20 cellular contexts compared by ENCODE assay signal in the genomic region with DNA sequence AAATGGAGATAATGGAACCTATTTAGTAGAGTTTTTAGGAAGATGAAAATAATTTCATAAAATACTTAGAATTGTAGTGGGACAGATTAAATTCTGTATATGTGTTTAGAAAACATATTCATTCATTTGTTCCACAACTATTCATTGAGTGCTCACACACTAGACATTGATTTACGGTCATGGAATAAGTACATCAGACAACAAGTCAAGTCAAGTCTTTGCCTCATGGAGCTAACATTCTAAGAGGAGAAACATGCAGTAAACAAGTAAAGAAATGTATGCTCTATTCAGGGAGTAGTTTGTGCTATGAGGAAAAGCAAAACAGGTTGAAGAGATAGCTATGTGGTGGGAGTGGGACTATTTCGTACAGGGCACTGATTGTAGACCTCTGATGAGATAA. TPM values are rescaled to one million over a fixed set of nuclear protein-coding genes. Genes with fewer than 3 reads are reported as not detected.
DNase-seq lines count a peak whose midpoint lies in the region; ATAC-seq and TF ChIP-seq lines count a peak whose summit lies in the region.
"Had no signal": no experiment of that assay in that cellular context is flagged by ENCODE, and none has a peak within 500 bp of the region (broad histone marks: within the 10 kb centered on the region; RNA-seq: fewer than 3 reads in every experiment).

No MANE protein-coding gene starts in this region.

- peak overlapping the region; percentile 94; the same call in 1 of the 2 replicates for H3K27ac ChIP-seq in RWPE1
- H3K27ac ChIP-seq: C4-2B, gastrocnemius medialis, left ventricle myocardium inferior, SJSA1 had no signal

- H3K27ac Mint-ChIP-seq in T-helper 2 cell treated with Interferon-gamma antibody and Interleukin-4, amounts not matched to agents 5 μg/mL and 100 μg/mL, for 36 hours, result peak overlapping the region; percentile 53
- peak overlapping the region; percentile 58 for H3K27ac Mint-ChIP-seq in chondrocyte (ENCODE audit: unreplicated experiment)
- peak overlapping the region in 1 of 2 donors; percentile 100 for H3K27ac Mint-ChIP-seq in natural killer cell treated with Interleukin-12 subunit alpha and Interleukin-12 subunit beta and Interleukin-15 and Interleukin-18, amount 100 ng/mL, for 72 hours
- H3K27ac Mint-ChIP-seq in effector memory CD8-positive, alpha-beta T cell, result peak overlapping the region in 1 of 2 donors; percentile 100

- H3K27me3 Mint-ChIP-seq in T-helper 2 cell treated with Interferon-gamma antibody and Interleukin-4, amounts not matched to agents 5 μg/mL and 100 μg/mL, for 36 hours (ENCODE audit: low read depth), result no peaks in the 10 kb centered on the region
- H3K27me3 Mint-ChIP-seq in chondrocyte (ENCODE audit: low read depth), result no peaks in the 10 kb centered on the region
- H3K27me3 Mint-ChIP-seq in natural killer cell treated with Interleukin-12 subunit alpha and Interleukin-12 subunit beta and Interleukin-15 and Interleukin-18, amount 100 ng/mL, for 72 hours, result no peaks in the 10 kb centered on the region
- H3K27me3 Mint-ChIP-seq in effector memory CD8-positive, alpha-beta T cell, result no peaks in the 10 kb centered on the region

- no peak for DNase-seq in T-helper 2 cell treated with Interferon-gamma antibody and Interleukin-4, amounts not matched to agents 5 μg/mL and 100 μg/mL, for 36 hours (ENCODE audit: low spot score)
- DNase-seq in T-helper 2 cell, result no peak
- no peak for DNase-seq in RWPE1 (ENCODE audit: low spot score)
- no peak for DNase-seq in chondrocyte (ENCODE audit: low spot score)
- DNase-seq in natural killer cell treated with Interleukin-12 subunit alpha and Interleukin-12 subunit beta and Interleukin-15 and Interleukin-18, amount 100 ng/mL, for 72 hours (ENCODE audit: low spot score), result no peak
- DNase-seq in GM19238 (ENCODE audit: insufficient read length, low spot score), result no peak
- no peak for DNase-seq in effector memory CD8-positive, alpha-beta T cell
- DNase-seq in COR-L47 (lab: John Stamatoyannopoulos, UW), result no peak
- DNase-seq: activated CD8-positive, alpha-beta memory T cell treated with anti-CD3 and anti-CD28 coated beads for 24 hours; central memory CD4-positive, alpha-beta T cell; gastrocnemius medialis; MM.1S; NCI-H1930; stimulated activated naive CD4-positive, alpha-beta T cell treated with Interleukin-2 at 50 U/mL for 16 hours had no signal

- no peak for ATAC-seq in natural killer cell treated with Interleukin-12 subunit alpha and Interleukin-12 subunit beta and Interleukin-15 and Interleukin-18, amount 100 ng/mL, for 72 hours
- no peak for ATAC-seq in effector memory CD8-positive, alpha-beta T cell (replicated peaks)
- ATAC-seq: gastrocnemius medialis had no signal

- TF ChIP-seq CTCF in RWPE1 (conservative IDR thresholded peaks at IDR 0.05; ENCODE audit: low read depth) (no peak), chondrocyte (IDR thresholded peaks at IDR 0.05) (no peak)

- POLR2A ChIA-PET in RWPE1 (lab: Yijun Ruan, JAX; ENCODE audit: low non-redundant PET), result no interaction called here

- CTCF ChIA-PET in RWPE1 (lab: Yijun Ruan, JAX), result no interaction called here

- H3K9me3 Mint-ChIP-seq in T-helper 2 cell treated with Interferon-gamma antibody and Interleukin-4, amounts not matched to agents 5 μg/mL and 100 μg/mL, for 36 hours, result no peaks in the 10 kb centered on the region
- H3K9me3 Mint-ChIP-seq in chondrocyte (ENCODE audit: low read depth), result no peaks in the 10 kb centered on the region
- no peaks in the 10 kb centered on the region for H3K9me3 Mint-ChIP-seq in natural killer cell treated with Interleukin-12 subunit alpha and Interleukin-12 subunit beta and Interleukin-15 and Interleukin-18, amount 100 ng/mL, for 72 hours
- no peaks in the 10 kb centered on the region for H3K9me3 Mint-ChIP-seq in effector memory CD8-positive, alpha-beta T cell

- H3K36me3 Mint-ChIP-seq in T-helper 2 cell treated with Interferon-gamma antibody and Interleukin-4, amounts not matched to agents 5 μg/mL and 100 μg/mL, for 36 hours (ENCODE audit: low read depth), result peaks cover 27% of the 10 kb centered on the region
- H3K36me3 Mint-ChIP-seq in chondrocyte (ENCODE audit: low read depth), result peaks cover 10% of the 10 kb centered on the region
- no peaks in the 10 kb centered on the region for H3K36me3 Mint-ChIP-seq in natural killer cell treated with Interleukin-12 subunit alpha and Interleukin-12 subunit beta and Interleukin-15 and Interleukin-18, amount 100 ng/mL, for 72 hours
- peaks cover 43% of the 10 kb centered on the region for H3K36me3 Mint-ChIP-seq in effector memory CD8-positive, alpha-beta T cell (ENCODE audit: insufficient read depth)

- peaks cover 36% of the 10 kb centered on the region for H3K4me1 Mint-ChIP-seq in T-helper 2 cell treated with Interferon-gamma antibody and Interleukin-4, amounts not matched to agents 5 μg/mL and 100 μg/mL, for 36 hours (ENCODE audit: low read depth)
- peaks cover 41% of the 10 kb centered on the region for H3K4me1 Mint-ChIP-seq in chondrocyte (ENCODE audit: low read depth)
- H3K4me1 Mint-ChIP-seq in natural killer cell treated with Interleukin-12 subunit alpha and Interleukin-12 subunit beta and Interleukin-15 and Interleukin-18, amount 100 ng/mL, for 72 hours (ENCODE audit: low read depth in 2 of 2), result peaks cover 45 to 50% of the 10 kb centered on the region in 2 donors
- peaks cover 37 to 40% of the 10 kb centered on the region in 2 donors for H3K4me1 Mint-ChIP-seq in effector memory CD8-positive, alpha-beta T cell (ENCODE audit: low read depth in 2 of 2)

- peak overlapping the region; percentile 32 for H3K4me3 Mint-ChIP-seq in T-helper 2 cell treated with Interferon-gamma antibody and Interleukin-4, amounts not matched to agents 5 μg/mL and 100 μg/mL, for 36 hours
- H3K4me3 Mint-ChIP-seq in chondrocyte (ENCODE audit: unreplicated experiment), result no peak overlapping the region
- peak overlapping the region; percentile 29 for H3K4me3 Mint-ChIP-seq in natural killer cell treated with Interleukin-12 subunit alpha and Interleukin-12 subunit beta and Interleukin-15 and Interleukin-18, amount 100 ng/mL, for 72 hours
- H3K4me3 Mint-ChIP-seq in effector memory CD8-positive, alpha-beta T cell, result peak overlapping the region in 1 of 2 donors; percentile 93

RNA-seq across cellular contexts. Expression of a gene that starts 9.0 kb away (rescaled TPM):
- 43.4 to 46.5 TPM (median 44.1 TPM) in 3 replicates for total RNA-seq in chondrocyte
- 1 to 10 TPM; 1.7 to 6.4 TPM for total RNA-seq in natural killer cell treated with Interleukin-12 subunit alpha and Interleukin-12 subunit beta and Interleukin-15 and Interleukin-18, amount 100 ng/mL, for 72 hours

RNA-seq across cellular contexts. Expression of a gene that starts 10.2 kb away (rescaled TPM):
- not detected in 3 replicates for total RNA-seq in chondrocyte
- not detected for total RNA-seq in natural killer cell treated with Interleukin-12 subunit alpha and Interleukin-12 subunit beta and Interleukin-15 and Interleukin-18, amount 100 ng/mL, for 72 hours
- total RNA-seq: Daoy, gastrocnemius medialis, SJSA1, urinary bladder had no signal

RNA-seq across cellular contexts. Expression of a gene that starts 17.1 kb away (rescaled TPM):
- total RNA-seq in chondrocyte, result 24.2 to 30.0 TPM (median 29.0 TPM) in 3 replicates
- total RNA-seq in natural killer cell treated with Interleukin-12 subunit alpha and Interleukin-12 subunit beta and Interleukin-15 and Interleukin-18, amount 100 ng/mL, for 72 hours, result 10 to 100 TPM; 27.4 to 64.3 TPM

RNA-seq across cellular contexts. Expression of a gene that starts 25.7 kb away (rescaled TPM):
- 1.3 to 2.0 TPM (median 1.3 TPM) in 3 replicates for total RNA-seq in chondrocyte
- 1 to 10 TPM; 1.9 TPM for total RNA-seq in natural killer cell treated with Interleukin-12 subunit alpha and Interleukin-12 subunit beta and Interleukin-15 and Interleukin-18, amount 100 ng/mL, for 72 hours

RNA-seq across cellular contexts. Expression of a gene that starts 29.3 kb away (rescaled TPM):
- 0.19 to 0.37 TPM (median 0.33 TPM) in 3 replicates for total RNA-seq in chondrocyte
- total RNA-seq in natural killer cell treated with Interleukin-12 subunit alpha and Interleukin-12 subunit beta and Interleukin-15 and Interleukin-18, amount 100 ng/mL, for 72 hours, result under 1 TPM in 1 of 2 donors, not detected in 1; 0.47 TPM
- total RNA-seq: Daoy, NCI-H460, SJSA1, urinary bladder had no signal
